15 cellular contexts compared by ENCODE assay signal in genomic region chr3:197216169-197216860, GRCh38.
DNase-seq lines count a peak whose midpoint lies in the region; TF ChIP-seq lines count a peak whose summit lies in the region.
"Had no signal": no experiment of that assay in that cellular context is flagged by ENCODE, and none has a peak within 500 bp of the region (broad histone marks: within the 10 kb centered on the region; RNA-seq: fewer than 3 reads in every experiment).

No MANE protein-coding gene starts in this region.

- H3K27me3 ChIP-seq in esophagus muscularis mucosa (no peaks in the 10 kb centered on the region), neural progenitor cell (no peaks in the 10 kb centered on the region)
- H3K27me3 ChIP-seq: SJCRH30, upper lobe of left lung had no signal

- 33% methylated on average over 5 of the region's 5 CpGs for WGBS in esophagus muscularis mucosa

- peaks cover 5 to 25% (median 22%) of the 10 kb centered on the region in 4 donors for H3K4me1 ChIP-seq in esophagus muscularis mucosa
- H3K4me1 ChIP-seq in neural progenitor cell: no peaks in the 10 kb centered on the region
- H3K4me1 ChIP-seq: SJCRH30 had no signal

- DNase-seq in EH (ENCODE audit: low read depth): peak; percentile 81
- DNase-seq in RPMI7951 (ENCODE audit: low read depth): peak; percentile 38
- no peak for DNase-seq in esophagus muscularis mucosa (ENCODE audit: extremely low spot score)
- no peak for DNase-seq in neural progenitor cell (ENCODE audit: low spot score)
- no peak for DNase-seq in endothelial cell (ENCODE audit: low spot score)
- no peak for DNase-seq in GM13977 (ENCODE audit: low spot score)
- no peak for DNase-seq in NCI-H1694 (lab: John Stamatoyannopoulos, UW)
- no peak for DNase-seq in HEK293T (ENCODE audit: extremely low spot score)
- DNase-seq: activated CD4-positive, alpha-beta T cell treated with anti-CD3 and anti-CD28 coated beads, Interleukin-2, amount 10 ng/mL, durations not matched to agents 7 days and 5 days; activated naive CD4-positive, alpha-beta T cell treated with anti-CD3 and anti-CD28 coated beads for 36 hours; CD8-positive, alpha-beta memory T cell; NCI-H345; posterior cingulate gyrus; SJCRH30; upper lobe of left lung had no signal

- peaks cover 100% of the 10 kb centered on the region for H3K79me2 ChIP-seq in neural progenitor cell (ENCODE audit: low read depth)

- CTCF ChIA-PET in HEK293T (lab: Yijun Ruan, JAX): no interaction called here

- no peak overlapping the region for H2AFZ ChIP-seq in neural progenitor cell (replicated peaks)

- peaks cover 30% of the 10 kb centered on the region for H4K20me1 ChIP-seq in neural progenitor cell (ENCODE audit: low read depth)

- no peak for TF ChIP-seq POLR2A in esophagus muscularis mucosa (IDR thresholded peaks at IDR 0.05; ENCODE audit: low read depth)

- H3K4me1 Mint-ChIP-seq in neural progenitor cell: peaks cover 4% of the 10 kb centered on the region
- peaks cover 20% of the 10 kb centered on the region for H3K4me1 Mint-ChIP-seq in endothelial cell (ENCODE audit: unreplicated experiment)

- H3K27me3 Mint-ChIP-seq in neural progenitor cell (ENCODE audit: insufficient read depth, low read depth) (no peaks in the 10 kb centered on the region), endothelial cell (ENCODE audit: unreplicated experiment) (no peaks in the 10 kb centered on the region)
- H3K27me3 Mint-ChIP-seq: activated CD4-positive, alpha-beta T cell treated with anti-CD3 and anti-CD28 coated beads, Interleukin-2, amount 10 ng/mL, durations not matched to agents 7 days and 5 days had no signal

- POLR2A ChIA-PET in HEK293T (lab: Yijun Ruan, JAX): no interaction called here

- intact Hi-C loops in esophagus muscularis mucosa (cut with DNase I): no loop called here

- H3K9ac ChIP-seq in neural progenitor cell: no peak overlapping the region

- no peak overlapping the region for H3K4me3 Mint-ChIP-seq in neural progenitor cell
- no peak overlapping the region for H3K4me3 Mint-ChIP-seq in endothelial cell (ENCODE audit: unreplicated experiment)
- H3K4me3 Mint-ChIP-seq: activated CD4-positive, alpha-beta T cell treated with anti-CD3 and anti-CD28 coated beads, Interleukin-2, amount 10 ng/mL, durations not matched to agents 7 days and 5 days; activated naive CD4-positive, alpha-beta T cell treated with anti-CD3 and anti-CD28 coated beads for 36 hours; CD8-positive, alpha-beta memory T cell had no signal

- no peak overlapping the region for H3K4me2 ChIP-seq in neural progenitor cell

- TF ChIP-seq EP300 in esophagus muscularis mucosa (IDR thresholded peaks at IDR 0.05): no peak

- H3K36me3 Mint-ChIP-seq in neural progenitor cell (peaks cover 23% of the 10 kb centered on the region), endothelial cell (ENCODE audit: low read depth, unreplicated experiment) (no peaks in the 10 kb centered on the region)

- H3K4me3 ChIP-seq in esophagus muscularis mucosa: no peak overlapping the region
- no peak overlapping the region for H3K4me3 ChIP-seq in neural progenitor cell
- H3K4me3 ChIP-seq: SJCRH30, upper lobe of left lung had no signal

- no peak for TF ChIP-seq CTCF in esophagus muscularis mucosa (IDR thresholded peaks at IDR 0.05)
- no peak for TF ChIP-seq CTCF in neural progenitor cell (IDR thresholded peaks at IDR 0.05)
- no peak for TF ChIP-seq CTCF in endothelial cell (IDR thresholded peaks at IDR 0.05; ENCODE audit: unreplicated experiment)
- TF ChIP-seq CTCF in GM13977 (IDR thresholded peaks at IDR 0.05; ENCODE audit: extremely low read depth, insufficient read depth, missing control alignments): no peak

- peaks cover 9% of the 10 kb centered on the region for H3F3A ChIP-seq in neural progenitor cell (ENCODE audit: low read depth)

- H3K36me3 ChIP-seq in esophagus muscularis mucosa: no peaks in the 10 kb centered on the region
- no peaks in the 10 kb centered on the region for H3K36me3 ChIP-seq in neural progenitor cell
- H3K36me3 ChIP-seq: SJCRH30, upper lobe of left lung had no signal

- peaks cover 17% of the 10 kb centered on the region for H3K9me3 Mint-ChIP-seq in neural progenitor cell
- no peaks in the 10 kb centered on the region for H3K9me3 Mint-ChIP-seq in endothelial cell (ENCODE audit: unreplicated experiment)
- H3K9me3 Mint-ChIP-seq: activated CD4-positive, alpha-beta T cell treated with anti-CD3 and anti-CD28 coated beads, Interleukin-2, amount 10 ng/mL, durations not matched to agents 7 days and 5 days had no signal

- in situ Hi-C loops in GM13977 (cut with MboI; ENCODE audit: low pct_unique_long_range_greater_than_20kb, low sequenced_read_pairs, unreplicated experiment): no loop called here

- H3K27ac Mint-ChIP-seq in neural progenitor cell (no peak overlapping the region), endothelial cell (ENCODE audit: unreplicated experiment) (no peak overlapping the region)
- H3K27ac Mint-ChIP-seq: activated CD4-positive, alpha-beta T cell treated with anti-CD3 and anti-CD28 coated beads, Interleukin-2, amount 10 ng/mL, durations not matched to agents 7 days and 5 days; activated naive CD4-positive, alpha-beta T cell treated with anti-CD3 and anti-CD28 coated beads for 36 hours had no signal

- H3K27ac ChIP-seq in esophagus muscularis mucosa (replicated peaks in 1 of 4): peak overlapping the region; percentile 18 to 57 (median 46)
- peak overlapping the region; percentile 55 for H3K27ac ChIP-seq in neural progenitor cell
- H3K27ac ChIP-seq: SJCRH30 had no signal

- no peaks in the 10 kb centered on the region for H3K9me3 ChIP-seq in esophagus muscularis mucosa
- H3K9me3 ChIP-seq in neural progenitor cell (ENCODE audit: low read depth): no peaks in the 10 kb centered on the region
- H3K9me3 ChIP-seq: SJCRH30, upper lobe of left lung had no signal

TF ChIP-seq in HEK293T, 16 proteins besides CTCF, POLR2A, EP300 and RAD21:
- TF ChIP-seq SUZ12 (IDR thresholded peaks at IDR 0.05) (no peak), BHLHE40 (IDR thresholded peaks at IDR 0.05; ENCODE audit: borderline replicate concordance) (no peak), L3MBTL2 (conservative IDR thresholded peaks at IDR 0.05) (no peak), LEF1 (IDR thresholded peaks at IDR 0.05; ENCODE audit: borderline replicate concordance) (no peak), TARDBP (IDR thresholded peaks at IDR 0.05) (no peak), NFRKB (IDR thresholded peaks at IDR 0.05) (no peak), CTBP1 (IDR thresholded peaks at IDR 0.05; ENCODE audit: borderline replicate concordance) (no peak), ELF4 (IDR thresholded peaks at IDR 0.05) (no peak), ARNT (IDR thresholded peaks at IDR 0.05) (no peak), ZNF384 (IDR thresholded peaks at IDR 0.05) (no peak), FOXA1 (IDR thresholded peaks at IDR 0.05) (no peak), FOXM1 (IDR thresholded peaks at IDR 0.05; ENCODE audit: borderline replicate concordance) (no peak), FOXK2 (IDR thresholded peaks at IDR 0.05) (no peak), SP1 (IDR thresholded peaks at IDR 0.05) (no peak), PKNOX1 (IDR thresholded peaks at IDR 0.05) (no peak)

Comparison
In these comparisons a context has a peak if more than half of its experiments do, and no peak if none do; other contexts are left out.
1. DNase-seq: peak in EH (single experiment) and RPMI7951 (single experiment); none in esophagus muscularis mucosa (single experiment), neural progenitor cell (single experiment), endothelial cell (single experiment), GM13977 (single experiment), NCI-H1694 (single experiment) and HEK293T (single experiment).